22 cellular contexts compared by ENCODE assay signal in the genomic region with DNA sequence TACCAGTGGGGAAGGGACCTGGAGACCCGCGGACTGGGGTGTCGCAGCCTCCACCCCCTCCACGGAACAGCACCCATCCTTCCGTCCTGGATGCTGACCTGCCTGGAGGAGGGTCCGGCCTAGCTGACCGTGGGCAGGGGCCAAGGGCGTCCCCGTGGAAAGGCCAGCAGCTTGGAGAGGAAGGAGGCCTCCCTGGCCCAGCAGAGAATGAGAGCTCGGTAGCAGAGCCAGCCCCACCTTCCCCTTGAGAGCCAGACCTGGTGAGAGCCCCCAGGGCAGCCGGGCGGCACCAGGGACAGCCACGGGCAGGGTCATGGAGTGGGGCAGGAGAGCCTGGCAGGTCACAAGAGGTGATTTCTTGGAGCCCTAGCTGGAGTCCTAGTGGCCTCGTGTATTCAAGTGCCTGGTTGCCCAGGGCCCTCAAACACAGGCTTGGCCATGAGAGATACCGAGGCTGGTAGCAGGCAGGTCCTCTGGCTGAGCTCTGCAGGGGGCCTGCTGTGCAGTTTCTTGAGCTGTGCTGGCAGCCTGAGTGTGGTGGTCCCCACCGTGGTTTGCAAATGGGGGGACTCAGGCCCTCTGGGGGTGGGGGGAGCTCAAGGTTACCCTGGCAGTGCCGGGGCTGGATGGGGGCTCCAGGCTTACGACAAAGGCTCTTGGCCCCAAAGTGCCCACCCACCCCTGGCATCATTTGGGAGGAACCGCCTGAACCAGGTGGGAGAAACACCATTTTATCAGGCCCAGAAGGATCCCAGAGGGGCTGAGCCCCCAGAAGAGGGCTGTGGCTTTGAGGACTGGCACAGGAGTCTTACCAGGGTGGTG. TPM values are rescaled to one million over a fixed set of nuclear protein-coding genes. Genes with fewer than 3 reads are reported as not detected.
"Had no signal": no experiment of that assay in that cellular context is flagged by ENCODE, and none has a peak within 500 bp of the region (broad histone marks: within the 10 kb centered on the region; RNA-seq: fewer than 3 reads in every experiment).

No MANE protein-coding gene starts in this region.

- H3K27me3 Mint-ChIP-seq: naive B cell had no signal

- H3K4me1 ChIP-seq: parathyroid adenoma had no signal

- H3K4me3 ChIP-seq: colonic mucosa, esophagus squamous epithelium, gastroesophageal sphincter, lung, thoracic aorta, upper lobe of left lung had no signal

- H3K9me3 ChIP-seq: colonic mucosa, esophagus squamous epithelium, gastroesophageal sphincter, neutrophil, thoracic aorta, upper lobe of left lung had no signal

- H3K36me3 ChIP-seq: colonic mucosa, esophagus squamous epithelium, gastroesophageal sphincter, thoracic aorta, upper lobe of left lung had no signal

- H3K4me1 Mint-ChIP-seq: endodermal cell had no signal

- H3K4me3 Mint-ChIP-seq: activated T-cell treated with anti-CD3 and anti-CD28 coated beads, Interleukin-2, amount 50 U/mL, for 4 hours; endodermal cell; naive B cell had no signal

- H3K27ac ChIP-seq: colonic mucosa, esophagus squamous epithelium, neutrophil, parathyroid adenoma, thoracic aorta had no signal

- H3K27me3 ChIP-seq: colonic mucosa, esophagus squamous epithelium, gastroesophageal sphincter, neutrophil, upper lobe of left lung had no signal

- H3K27ac Mint-ChIP-seq: endodermal cell had no signal

- H3K36me3 Mint-ChIP-seq: naive B cell had no signal

- H3K9me3 Mint-ChIP-seq: activated T-cell treated with anti-CD3 and anti-CD28 coated beads, Interleukin-2, amount 50 U/mL, for 4 hours; endodermal cell; naive B cell had no signal

- DNase-seq: activated CD4-positive, alpha-beta T cell treated with anti-CD3 and anti-CD28 coated beads for 1 hour; activated CD8-positive, alpha-beta memory T cell treated with anti-CD3 and anti-CD28 coated beads for 24 hours; activated CD8-positive, alpha-beta memory T cell treated with anti-CD3 and anti-CD28 coated beads, Interleukin-2, amount 50 U/mL, for 48 hours; activated naive CD4-positive, alpha-beta T cell treated with Interleukin-2 at 50 U/mL for 16 hours; activated T-cell treated with anti-CD3 and anti-CD28 coated beads, Interleukin-2, amount 50 U/mL, for 4 hours; amygdala; colonic mucosa; endodermal cell; esophagus squamous epithelium; naive B cell; stimulated activated CD4-positive, alpha-beta T cell treated with anti-CD3 and anti-CD28 coated beads, Interleukin-2, amount 100 ng/mL, for 48 hours; stimulated activated CD8-positive, alpha-beta memory T cell treated with anti-CD3 and anti-CD28 coated beads, Interleukin-4, amount 100 ng/mL, for 48 hours; stimulated activated naive CD4-positive, alpha-beta T cell; T-helper 9 cell had no signal

- ATAC-seq: activated T-cell treated with anti-CD3 and anti-CD28 coated beads, Interleukin-2, amount 50 U/mL, for 4 hours; gastroesophageal sphincter had no signal

RNA-seq across cellular contexts. Expression of a gene that starts 7.6 kb away (rescaled TPM):
- total RNA-seq: bronchial epithelial cell, endodermal cell had no signal

RNA-seq across cellular contexts. Expression of a gene that starts 7.7 kb away (rescaled TPM):
- total RNA-seq: bronchial epithelial cell had no signal

RNA-seq across cellular contexts. Expression of a gene that starts 39.1 kb away (rescaled TPM):
- total RNA-seq: endodermal cell; T-helper 1 cell treated with Interleukin-12 subunit alpha and Interleukin-12 subunit beta and Interleukin-4 antibody, amounts not matched to agents 30 ng/mL and 1 ng/mL, for 36 hours had no signal
